Comparison of ENCODE assay signal across 11 cellular contexts in the genomic region with DNA sequence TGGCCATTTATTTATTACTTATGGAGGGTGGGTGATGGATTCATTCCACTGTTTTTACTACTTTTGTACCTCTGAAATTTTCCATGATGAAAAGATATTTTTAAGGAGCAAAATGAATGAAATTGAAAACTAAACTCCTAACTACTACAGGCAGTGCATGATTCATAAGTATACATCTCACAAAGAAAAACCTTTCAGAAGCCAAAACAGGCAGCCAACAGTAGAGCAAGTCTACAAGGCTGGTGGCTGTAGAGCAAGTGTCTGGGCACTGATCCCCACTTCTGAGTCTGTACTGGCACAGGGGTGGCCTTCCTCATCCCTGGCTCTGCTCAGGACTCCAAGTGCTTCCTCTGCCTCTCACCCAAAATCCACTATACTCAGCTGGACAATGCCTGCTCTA.
DNase-seq lines count a peak whose midpoint lies in the region; ATAC-seq lines count a peak whose summit lies in the region.
"Had no signal": no experiment of that assay in that cellular context is flagged by ENCODE, and none has a peak within 500 bp of the region (broad histone marks: within the 10 kb centered on the region; RNA-seq: fewer than 3 reads in every experiment).

No MANE protein-coding gene starts in this region.

- peaks cover under 1% of the 10 kb centered on the region for H3K27me3 Mint-ChIP-seq in activated T-cell treated with anti-CD3 and anti-CD28 coated beads, Interleukin-2, amount 50 U/mL, for 72 hours (ENCODE audit: low read depth)
- peaks cover 6% of the 10 kb centered on the region for H3K27me3 Mint-ChIP-seq in activated T-helper 1 cell treated with anti-CD3 and anti-CD28 coated beads, Interleukin-12 subunit alpha, Interleukin-12 subunit beta, Interleukin-2, Interleukin-4 antibody, amounts not matched to agents 30 ng/mL and 10 ng/mL and 1 ng/mL, durations not matched to agents 14 hours and 24 hours and 36 hours (ENCODE audit: insufficient read depth)
- H3K27me3 Mint-ChIP-seq in activated T-helper 2 cell treated with anti-CD3 and anti-CD28 coated beads, Interferon-gamma antibody, Interleukin-2, Interleukin-4, amounts not matched to agents 10 μg/mL and 5 μg/mL and 100 μg/mL, durations not matched to agents 14 hours and 24 hours and 36 hours (ENCODE audit: low read depth): peaks cover 7% of the 10 kb centered on the region

- no peak for DNase-seq in activated T-cell treated with anti-CD3 and anti-CD28 coated beads, Interleukin-2, amount 50 U/mL, for 72 hours
- DNase-seq in activated T-cell treated with anti-CD3 and anti-CD28 coated beads, Interleukin-2, amount 50 U/mL, for 48 hours: no peak
- DNase-seq in activated T-helper 1 cell treated with anti-CD3 and anti-CD28 coated beads, Interleukin-12 subunit alpha, Interleukin-12 subunit beta, Interleukin-2, Interleukin-4 antibody, amounts not matched to agents 30 ng/mL and 10 ng/mL and 1 ng/mL, durations not matched to agents 14 hours and 24 hours and 36 hours (ENCODE audit: low spot score): no peak
- no peak for DNase-seq in activated T-helper 2 cell treated with anti-CD3 and anti-CD28 coated beads, Interferon-gamma antibody, Interleukin-2, Interleukin-4, amounts not matched to agents 10 μg/mL and 5 μg/mL and 100 μg/mL, durations not matched to agents 14 hours and 24 hours and 36 hours (ENCODE audit: low spot score)
- DNase-seq in stimulated activated effector memory CD8-positive, alpha-beta T cell treated with anti-CD3 and anti-CD28 coated beads, Interleukin-12 subunit alpha, Interleukin-12 subunit beta, amount 100 ng/mL, for 72 hours (ENCODE audit: low spot score in 2 of 2): no peak
- DNase-seq: BE2C; CD4-positive, alpha-beta memory T cell; DMS79 had no signal

- peak overlapping the region; percentile 53 for H3K27ac Mint-ChIP-seq in activated T-cell treated with anti-CD3 and anti-CD28 coated beads, Interleukin-2, amount 50 U/mL, for 72 hours
- peak overlapping the region; percentile 79 for H3K27ac Mint-ChIP-seq in activated T-helper 1 cell treated with anti-CD3 and anti-CD28 coated beads, Interleukin-12 subunit alpha, Interleukin-12 subunit beta, Interleukin-2, Interleukin-4 antibody, amounts not matched to agents 30 ng/mL and 10 ng/mL and 1 ng/mL, durations not matched to agents 14 hours and 24 hours and 36 hours
- H3K27ac Mint-ChIP-seq in activated T-helper 2 cell treated with anti-CD3 and anti-CD28 coated beads, Interferon-gamma antibody, Interleukin-2, Interleukin-4, amounts not matched to agents 10 μg/mL and 5 μg/mL and 100 μg/mL, durations not matched to agents 14 hours and 24 hours and 36 hours: peak overlapping the region; percentile 32
- no peak overlapping the region for H3K27ac Mint-ChIP-seq in stimulated activated effector memory CD8-positive, alpha-beta T cell treated with anti-CD3 and anti-CD28 coated beads, Interleukin-12 subunit alpha, Interleukin-12 subunit beta, amount 100 ng/mL, for 72 hours
- H3K27ac Mint-ChIP-seq: CD4-positive, alpha-beta memory T cell had no signal

- intact Hi-C loops in activated T-helper 1 cell treated with anti-CD3 and anti-CD28 coated beads, Interleukin-12 subunit alpha, Interleukin-12 subunit beta, Interleukin-2, Interleukin-4 antibody, amounts not matched to agents 30 ng/mL and 10 ng/mL and 1 ng/mL, durations not matched to agents 14 hours and 24 hours and 36 hours (cut with micrococcal nuclease): no loop called here
- intact Hi-C loops in activated T-helper 2 cell treated with anti-CD3 and anti-CD28 coated beads, Interferon-gamma antibody, Interleukin-2, Interleukin-4, amounts not matched to agents 10 μg/mL and 5 μg/mL and 100 μg/mL, durations not matched to agents 14 hours and 24 hours and 36 hours (cut with micrococcal nuclease): no loop called here

- peak; percentile 53 to 62 for ATAC-seq in activated T-cell treated with anti-CD3 and anti-CD28 coated beads, Interleukin-2, amount 50 U/mL, for 72 hours (replicated peaks in 1 of 2)
- ATAC-seq in stimulated activated effector memory CD8-positive, alpha-beta T cell treated with anti-CD3 and anti-CD28 coated beads, Interleukin-12 subunit alpha, Interleukin-12 subunit beta, amount 100 ng/mL, for 72 hours: peak; percentile 19
- no peak for ATAC-seq in GM19328 (IDR thresholded peaks at IDR 0.05; ENCODE audit: unreplicated experiment)
- ATAC-seq: A549, HepG2 had no signal

- H3K4me3 Mint-ChIP-seq in activated T-cell treated with anti-CD3 and anti-CD28 coated beads, Interleukin-2, amount 50 U/mL, for 72 hours: no peak overlapping the region
- H3K4me3 Mint-ChIP-seq in activated T-helper 1 cell treated with anti-CD3 and anti-CD28 coated beads, Interleukin-12 subunit alpha, Interleukin-12 subunit beta, Interleukin-2, Interleukin-4 antibody, amounts not matched to agents 30 ng/mL and 10 ng/mL and 1 ng/mL, durations not matched to agents 14 hours and 24 hours and 36 hours: no peak overlapping the region
- no peak overlapping the region for H3K4me3 Mint-ChIP-seq in activated T-helper 2 cell treated with anti-CD3 and anti-CD28 coated beads, Interferon-gamma antibody, Interleukin-2, Interleukin-4, amounts not matched to agents 10 μg/mL and 5 μg/mL and 100 μg/mL, durations not matched to agents 14 hours and 24 hours and 36 hours (ENCODE audit: low read depth)
- H3K4me3 Mint-ChIP-seq in stimulated activated effector memory CD8-positive, alpha-beta T cell treated with anti-CD3 and anti-CD28 coated beads, Interleukin-12 subunit alpha, Interleukin-12 subunit beta, amount 100 ng/mL, for 72 hours: no peak overlapping the region

- H3K4me1 Mint-ChIP-seq in activated T-cell treated with anti-CD3 and anti-CD28 coated beads, Interleukin-2, amount 50 U/mL, for 72 hours (ENCODE audit: low read depth): peaks cover 22% of the 10 kb centered on the region
- peaks cover 14% of the 10 kb centered on the region for H3K4me1 Mint-ChIP-seq in activated T-helper 1 cell treated with anti-CD3 and anti-CD28 coated beads, Interleukin-12 subunit alpha, Interleukin-12 subunit beta, Interleukin-2, Interleukin-4 antibody, amounts not matched to agents 30 ng/mL and 10 ng/mL and 1 ng/mL, durations not matched to agents 14 hours and 24 hours and 36 hours (ENCODE audit: low read depth)
- H3K4me1 Mint-ChIP-seq in activated T-helper 2 cell treated with anti-CD3 and anti-CD28 coated beads, Interferon-gamma antibody, Interleukin-2, Interleukin-4, amounts not matched to agents 10 μg/mL and 5 μg/mL and 100 μg/mL, durations not matched to agents 14 hours and 24 hours and 36 hours (ENCODE audit: low read depth): peaks cover 6% of the 10 kb centered on the region
- H3K4me1 Mint-ChIP-seq in stimulated activated effector memory CD8-positive, alpha-beta T cell treated with anti-CD3 and anti-CD28 coated beads, Interleukin-12 subunit alpha, Interleukin-12 subunit beta, amount 100 ng/mL, for 72 hours: peaks cover 7% of the 10 kb centered on the region

- H3K36me3 Mint-ChIP-seq in activated T-cell treated with anti-CD3 and anti-CD28 coated beads, Interleukin-2, amount 50 U/mL, for 72 hours (ENCODE audit: insufficient read depth in 2 of 2): no peaks in the 10 kb centered on the region
- no peaks in the 10 kb centered on the region for H3K36me3 Mint-ChIP-seq in activated T-helper 1 cell treated with anti-CD3 and anti-CD28 coated beads, Interleukin-12 subunit alpha, Interleukin-12 subunit beta, Interleukin-2, Interleukin-4 antibody, amounts not matched to agents 30 ng/mL and 10 ng/mL and 1 ng/mL, durations not matched to agents 14 hours and 24 hours and 36 hours (ENCODE audit: low read depth)
- H3K36me3 Mint-ChIP-seq in activated T-helper 2 cell treated with anti-CD3 and anti-CD28 coated beads, Interferon-gamma antibody, Interleukin-2, Interleukin-4, amounts not matched to agents 10 μg/mL and 5 μg/mL and 100 μg/mL, durations not matched to agents 14 hours and 24 hours and 36 hours (ENCODE audit: low read depth): no peaks in the 10 kb centered on the region
- H3K36me3 Mint-ChIP-seq in stimulated activated effector memory CD8-positive, alpha-beta T cell treated with anti-CD3 and anti-CD28 coated beads, Interleukin-12 subunit alpha, Interleukin-12 subunit beta, amount 100 ng/mL, for 72 hours: no peaks in the 10 kb centered on the region

- no peaks in the 10 kb centered on the region for H3K9me3 Mint-ChIP-seq in activated T-cell treated with anti-CD3 and anti-CD28 coated beads, Interleukin-2, amount 50 U/mL, for 72 hours
- no peaks in the 10 kb centered on the region for H3K9me3 Mint-ChIP-seq in activated T-helper 1 cell treated with anti-CD3 and anti-CD28 coated beads, Interleukin-12 subunit alpha, Interleukin-12 subunit beta, Interleukin-2, Interleukin-4 antibody, amounts not matched to agents 30 ng/mL and 10 ng/mL and 1 ng/mL, durations not matched to agents 14 hours and 24 hours and 36 hours
- peaks cover 6% of the 10 kb centered on the region for H3K9me3 Mint-ChIP-seq in activated T-helper 2 cell treated with anti-CD3 and anti-CD28 coated beads, Interferon-gamma antibody, Interleukin-2, Interleukin-4, amounts not matched to agents 10 μg/mL and 5 μg/mL and 100 μg/mL, durations not matched to agents 14 hours and 24 hours and 36 hours
- peaks cover 2% of the 10 kb centered on the region for H3K9me3 Mint-ChIP-seq in stimulated activated effector memory CD8-positive, alpha-beta T cell treated with anti-CD3 and anti-CD28 coated beads, Interleukin-12 subunit alpha, Interleukin-12 subunit beta, amount 100 ng/mL, for 72 hours
